Comparison of ENCODE assay signal across 30 cellular contexts in the genomic region with DNA sequence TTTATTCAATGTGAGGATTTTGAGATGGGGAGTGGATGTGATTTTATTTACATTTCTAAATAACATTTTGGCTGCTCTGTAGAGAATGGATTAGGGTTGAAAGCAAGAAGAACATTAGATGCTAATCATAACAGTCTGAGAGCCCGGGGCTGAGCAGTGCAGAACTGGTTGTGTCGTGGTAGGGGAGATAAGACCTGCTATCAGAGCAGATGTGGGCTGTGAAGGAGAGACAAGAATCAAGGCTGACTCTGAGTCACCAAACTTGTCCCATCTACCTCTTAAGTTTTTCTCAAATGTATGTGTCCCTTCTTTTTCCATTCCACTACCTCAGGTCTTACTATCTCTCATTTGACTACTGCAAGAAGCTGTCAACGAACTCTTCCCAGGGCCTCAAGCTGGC. TPM values are rescaled to one million over a fixed set of nuclear protein-coding genes. Genes with fewer than 3 reads are reported as not detected.
"Had no signal": no experiment of that assay in that cellular context is flagged by ENCODE, and none has a peak within 500 bp of the region (broad histone marks: within the 10 kb centered on the region; RNA-seq: fewer than 3 reads in every experiment).

No MANE protein-coding gene starts in this region.

- H3K27ac Mint-ChIP-seq: activated B cell treated with CpG ODN at 0.5 μM for 24 hours; activated CD4-positive, alpha-beta memory T cell treated with anti-CD3 and anti-CD28 coated beads for 36 hours; activated naive CD4-positive, alpha-beta T cell treated with anti-CD3 and anti-CD28 coated beads for 36 hours; activated naive CD4-positive, alpha-beta T cell treated with anti-CD3 and anti-CD28 coated beads, Interleukin-2, amount 50 U/mL, for 72 hours; activated T-helper 1 cell treated with anti-CD3 and anti-CD28 coated beads, Interleukin-12 subunit alpha, Interleukin-12 subunit beta, Interleukin-2, Interleukin-4 antibody, amounts not matched to agents 30 ng/mL and 10 ng/mL and 1 ng/mL, durations not matched to agents 14 hours and 24 hours and 36 hours; T-helper 1 cell treated with Interleukin-12 subunit alpha and Interleukin-12 subunit beta and Interleukin-4 antibody, amounts not matched to agents 30 μg/mL and 1 μg/mL, for 36 hours; T-helper 2 cell treated with Interferon-gamma antibody and Interleukin-4, amounts not matched to agents 5 μg/mL and 100 μg/mL, for 36 hours had no signal

- ATAC-seq: activated naive CD4-positive, alpha-beta T cell treated with anti-CD3 and anti-CD28 coated beads, Interleukin-2, amount 50 U/mL, for 72 hours; activated T-cell treated with anti-CD3 and anti-CD28 coated beads, Interleukin-2, amount 50 U/mL, for 4 hours had no signal

- H3K36me3 Mint-ChIP-seq: activated CD4-positive, alpha-beta memory T cell treated with anti-CD3 and anti-CD28 coated beads for 36 hours; activated naive CD4-positive, alpha-beta T cell treated with anti-CD3 and anti-CD28 coated beads, Interleukin-2, amount 50 U/mL, for 72 hours had no signal

- H3K4me1 Mint-ChIP-seq: activated B cell treated with CpG ODN at 0.5 μM for 24 hours had no signal

- H3K27me3 ChIP-seq: brain microvascular endothelial cell had no signal

- H3K27ac ChIP-seq: brain microvascular endothelial cell, KMS-11 had no signal

- H3K4me3 Mint-ChIP-seq: activated B cell treated with CpG ODN at 0.5 μM for 24 hours; activated CD4-positive, alpha-beta memory T cell treated with anti-CD3 and anti-CD28 coated beads for 36 hours; activated naive CD4-positive, alpha-beta T cell treated with anti-CD3 and anti-CD28 coated beads for 36 hours; activated T-cell treated with anti-CD3 and anti-CD28 coated beads, Interleukin-2, amount 50 U/mL, for 4 hours; activated T-helper 1 cell treated with anti-CD3 and anti-CD28 coated beads, Interleukin-12 subunit alpha, Interleukin-12 subunit beta, Interleukin-2, Interleukin-4 antibody, amounts not matched to agents 30 ng/mL and 10 ng/mL and 1 ng/mL, durations not matched to agents 14 hours and 24 hours and 36 hours; T-helper 1 cell treated with Interleukin-12 subunit alpha and Interleukin-12 subunit beta and Interleukin-4 antibody, amounts not matched to agents 30 μg/mL and 1 μg/mL, for 36 hours; T-helper 2 cell treated with Interferon-gamma antibody and Interleukin-4, amounts not matched to agents 5 μg/mL and 100 μg/mL, for 36 hours had no signal

- DNase-seq: activated B cell treated with CpG ODN at 0.5 μM for 24 hours; activated CD4-positive, alpha-beta memory T cell treated with anti-CD3 and anti-CD28 coated beads for 36 hours; activated CD4-positive, alpha-beta T cell treated with anti-CD3 and anti-CD28 coated beads for 4 hours; activated CD4-positive, alpha-beta T cell treated with anti-CD3 and anti-CD28 coated beads, Interleukin-2, amount 50 U/mL, for 1 hour; activated CD4-positive, CD25-positive, alpha-beta regulatory T cell treated with anti-CD3 and anti-CD28 coated beads, Interleukin-2, amount 50 U/mL, for 72 hours; activated CD8-positive, alpha-beta memory T cell treated with anti-CD3 and anti-CD28 coated beads, Interleukin-2, amount 50 U/mL, for 4 hours; activated gamma-delta T cell treated with Interleukin-2 at 50 U/mL for 16 hours; activated naive CD4-positive, alpha-beta T cell treated with anti-CD3 and anti-CD28 coated beads for 36 hours; activated T-cell treated with anti-CD3 and anti-CD28 coated beads for 4 hours; activated T-cell treated with anti-CD3 and anti-CD28 coated beads, Interleukin-2, amount 50 U/mL, for 4 hours; aorta; brain microvascular endothelial cell; central memory CD4-positive, alpha-beta T cell; MM.1S; NCI-H1105; NCI-H1417 treated with DMSO at 0.1 percent for 48 hours; NCI-H187 treated with DMSO at 0.1 percent for 48 hours; NCI-H2081 treated with DMSO at 0.1 percent for 48 hours; NCI-H226; NCI-H446 treated with DMSO at 0.1 percent for 48 hours; NCI-H524; NCI-H69; NCI-H82; Right ventricle myocardium superior had no signal

- H3K9me3 Mint-ChIP-seq: activated B cell treated with CpG ODN at 0.5 μM for 24 hours; activated CD4-positive, alpha-beta memory T cell treated with anti-CD3 and anti-CD28 coated beads for 36 hours; activated naive CD4-positive, alpha-beta T cell treated with anti-CD3 and anti-CD28 coated beads for 36 hours; activated naive CD4-positive, alpha-beta T cell treated with anti-CD3 and anti-CD28 coated beads, Interleukin-2, amount 50 U/mL, for 72 hours; activated T-cell treated with anti-CD3 and anti-CD28 coated beads, Interleukin-2, amount 50 U/mL, for 4 hours; activated T-helper 1 cell treated with anti-CD3 and anti-CD28 coated beads, Interleukin-12 subunit alpha, Interleukin-12 subunit beta, Interleukin-2, Interleukin-4 antibody, amounts not matched to agents 30 ng/mL and 10 ng/mL and 1 ng/mL, durations not matched to agents 14 hours and 24 hours and 36 hours; T-helper 1 cell treated with Interleukin-12 subunit alpha and Interleukin-12 subunit beta and Interleukin-4 antibody, amounts not matched to agents 30 μg/mL and 1 μg/mL, for 36 hours; T-helper 2 cell treated with Interferon-gamma antibody and Interleukin-4, amounts not matched to agents 5 μg/mL and 100 μg/mL, for 36 hours had no signal

RNA-seq across cellular contexts. Expression of gene SLC28A3, which starts 35.4 kb away (rescaled TPM):
- total RNA-seq: activated B cell treated with CpG ODN at 0.5 μM for 24 hours, OCI-LY7 had no signal
- polyA plus RNA-seq: aorta had no signal
